Comparison of ENCODE assay signal across 17 cellular contexts in the genomic region with DNA sequence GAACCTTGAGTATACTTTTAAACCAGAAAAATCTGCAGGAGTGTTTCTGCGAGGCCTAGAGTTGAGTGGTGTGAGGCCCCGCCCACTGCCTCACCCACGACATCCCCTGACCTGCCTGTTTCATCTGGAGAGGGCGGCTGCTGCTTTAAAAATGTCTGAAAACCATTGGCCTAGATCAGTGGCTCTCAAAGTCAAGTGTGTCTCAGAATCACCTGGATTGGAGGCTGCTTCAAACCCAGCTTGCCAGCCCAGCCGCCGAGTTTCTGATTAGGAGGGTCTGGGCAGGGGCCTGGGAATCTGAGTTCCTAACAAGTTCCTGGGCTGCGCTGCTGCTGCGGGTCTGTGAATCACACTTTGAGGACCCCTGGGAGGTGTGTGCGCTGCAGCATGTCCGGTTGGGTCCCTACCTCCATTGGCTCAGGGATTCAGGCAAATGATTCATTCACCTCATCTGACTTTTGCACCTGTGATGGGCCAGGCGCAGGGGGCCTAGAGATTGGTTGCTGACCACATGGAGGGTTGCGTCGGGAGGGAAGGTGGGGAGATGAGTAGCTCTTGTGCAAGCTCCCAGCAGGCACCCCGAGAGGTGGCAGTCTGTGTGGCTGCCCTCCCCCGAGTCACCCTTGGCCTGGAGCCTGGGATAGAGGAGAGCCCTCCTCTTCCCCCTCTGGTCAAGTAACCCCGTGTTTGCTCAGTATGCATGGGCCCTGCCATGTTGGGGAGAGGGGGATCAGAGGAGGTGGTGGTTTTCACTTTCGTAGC. TPM values are rescaled to one million over a fixed set of nuclear protein-coding genes. Genes with fewer than 3 reads are reported as not detected.
A peak's percentile ranks its signal among the peaks of the same experiment; 100 is the strongest.
DNase-seq lines count a peak whose midpoint lies in the region; ATAC-seq, FAIRE-seq and TF ChIP-seq lines count a peak whose summit lies in the region.
"Had no signal": no experiment of that assay in that cellular context is flagged by ENCODE, and none has a peak within 500 bp of the region (broad histone marks: within the 10 kb centered on the region; RNA-seq: fewer than 3 reads in every experiment).

No MANE protein-coding gene starts in this region.

- DNase-seq in NCI-H2029 (lab: John Stamatoyannopoulos, UW) (peak; percentile 53), NCI-H2029 treated with DMSO at 0.1 percent for 48 hours (lab: John Stamatoyannopoulos, UW) (no peak), NCI-H510A treated with DMSO at 0.1 percent for 48 hours (lab: John Stamatoyannopoulos, UW) (peak; percentile 87), uterus (no peak), type B pancreatic cell (ENCODE audit: extremely low spot score, unreplicated experiment) (no peak), kidney (no peak)
- DNase-seq: activated CD4-positive, alpha-beta T cell treated with anti-CD3 and anti-CD28 coated beads, Interleukin-2, amount 50 U/mL, for 4 hours; CD4-positive, alpha-beta T cell; central memory CD4-positive, alpha-beta T cell; left ventricle myocardium superior; NCI-H524 had no signal

- TF ChIP-seq POLR2A in uterus (IDR thresholded peaks at IDR 0.05) = no peak

- H3K9me3 Mint-ChIP-seq in type B pancreatic cell = no peaks in the 10 kb centered on the region
- H3K9me3 Mint-ChIP-seq: activated T-helper 17 cell treated with anti-CD3 and anti-CD28 coated beads, Interleukin-2, amount 50 U/mL, for 72 hours; CD4-positive, alpha-beta T cell; nephron had no signal

- no peaks in the 10 kb centered on the region for H3K9me3 ChIP-seq in iPS-15b (ENCODE audit: control insufficient read depth, insufficient read depth, low read length)
- no peaks in the 10 kb centered on the region for H3K9me3 ChIP-seq in uterus
- no peaks in the 10 kb centered on the region for H3K9me3 ChIP-seq in kidney (ENCODE audit: control insufficient read depth in 1 of 2, low read length in 2 of 2)

- FAIRE-seq in kidney (lab: Jason Lieb, UNC) = no peak

- TF ChIP-seq CTCF in uterus (IDR thresholded peaks at IDR 0.05) (no peak), type B pancreatic cell (conservative IDR thresholded peaks at IDR 0.05) (no peak), kidney (IDR thresholded peaks at IDR 0.05; ENCODE audit: borderline replicate concordance, extremely low read depth, insufficient read depth) (no peak)

- H3K27me3 Mint-ChIP-seq in type B pancreatic cell = no peaks in the 10 kb centered on the region
- H3K27me3 Mint-ChIP-seq: activated T-helper 17 cell treated with anti-CD3 and anti-CD28 coated beads, Interleukin-2, amount 50 U/mL, for 72 hours; CD4-positive, alpha-beta T cell had no signal

- ATAC-seq in HG02973 (IDR thresholded peaks at IDR 0.05; ENCODE audit: unreplicated experiment) = no peak
- ATAC-seq: activated T-helper 17 cell treated with anti-CD3 and anti-CD28 coated beads, Interleukin-2, amount 50 U/mL, for 72 hours; left ventricle myocardium superior; SK-N-SH treated with all-trans-retinoic acid at 6 μM for 48 hours had no signal

- H3K27me3 ChIP-seq in iPS-15b (ENCODE audit: control insufficient read depth, insufficient read depth, low read length) (peaks cover 4% of the 10 kb centered on the region), uterus (no peaks in the 10 kb centered on the region)

- peaks cover 19% of the 10 kb centered on the region for H3K4me1 Mint-ChIP-seq in type B pancreatic cell (ENCODE audit: unreplicated experiment)

- no peak overlapping the region for H3K4me3 Mint-ChIP-seq in type B pancreatic cell
- H3K4me3 Mint-ChIP-seq: CD4-positive, alpha-beta T cell; nephron had no signal

- H3K4me3 ChIP-seq in iPS-15b (ENCODE audit: low read depth, low read length) = no peak overlapping the region
- no peak overlapping the region for H3K4me3 ChIP-seq in uterus
- H3K4me3 ChIP-seq in kidney (ENCODE audit: low read length in 2 of 2) = no peak overlapping the region

- peaks cover 4% of the 10 kb centered on the region for H3K4me1 ChIP-seq in iPS-15b (ENCODE audit: control insufficient read depth, insufficient read depth, low read length)
- peaks cover 0 to 7% of the 10 kb centered on the region in 2 donors for H3K4me1 ChIP-seq in uterus
- H3K4me1 ChIP-seq in kidney (ENCODE audit: control insufficient read depth in 1 of 2, insufficient read depth in 1 of 2, low read depth in 1 of 2, low read length in 2 of 2) = peaks cover 3 to 7% of the 10 kb centered on the region in 2 donors

- intact Hi-C loops in uterus (cut with DNase I; ENCODE audit: low total_unique reads) (loop anchor here (5.0 to 10.0 kb wide), 2 partner anchors 131 to 353 kb away; no protein-coding TSS in a partner anchor), kidney (cut with DNase I) (loop anchor here (10.0 kb wide), 1 partner anchor 123 kb away; no protein-coding TSS in a partner anchor)

- peaks cover 3% of the 10 kb centered on the region for H3K36me3 Mint-ChIP-seq in type B pancreatic cell

- H3K9ac ChIP-seq in iPS-15b (ENCODE audit: low read depth, low read length) = peak overlapping the region; percentile 12
- no peak overlapping the region for H3K9ac ChIP-seq in kidney (ENCODE audit: low read length in 2 of 2)

- peak overlapping the region; percentile 17 to 66 for H3K27ac ChIP-seq in uterus
- no peak overlapping the region for H3K27ac ChIP-seq in kidney (ENCODE audit: low read depth in 2 of 2, low read length in 2 of 2)

- H3K27ac Mint-ChIP-seq in type B pancreatic cell = no peak overlapping the region
- H3K27ac Mint-ChIP-seq: activated T-helper 17 cell treated with anti-CD3 and anti-CD28 coated beads, Interleukin-2, amount 50 U/mL, for 72 hours; CD4-positive, alpha-beta T cell had no signal

- peaks cover 10% of the 10 kb centered on the region for H3K36me3 ChIP-seq in iPS-15b (ENCODE audit: control insufficient read depth, insufficient read depth, low read length)
- H3K36me3 ChIP-seq in uterus = no peaks in the 10 kb centered on the region
- H3K36me3 ChIP-seq in kidney (ENCODE audit: control insufficient read depth in 1 of 2, insufficient read depth in 2 of 2, low read length in 2 of 2) = peaks cover 0 to 5% of the 10 kb centered on the region in 2 donors

RNA-seq across cellular contexts. Expression of a gene that starts 27.6 kb away (rescaled TPM):
- total RNA-seq in uterus (10 to 100 TPM in 3 of 4 donors, 1 to 10 TPM in 1; 1.8 to 46.7 (median 24.4) TPM), type B pancreatic cell (ENCODE audit: low replicate concordance) (0.12 and 0.86 TPM in 2 replicates), kidney (8.6 TPM)
- polyA plus RNA-seq in kidney (ENCODE audit: insufficient read depth, low read depth, low replicate concordance) = 0.99 TPM
- total RNA-seq: activated T-helper 17 cell treated with anti-CD3 and anti-CD28 coated beads, Interleukin-2, amount 50 U/mL, for 72 hours; CD4-positive, alpha-beta T cell; fibroblast of villous mesenchyme had no signal

Comparison
In these comparisons a context has a peak if more than half of its experiments do, and no peak if none do; other contexts are left out.
1. DNase-seq: peak in NCI-H2029 (single experiment) and NCI-H510A treated with DMSO at 0.1 percent for 48 hours (single experiment); none in NCI-H2029 treated with DMSO at 0.1 percent for 48 hours (single experiment), uterus (0 of 2), type B pancreatic cell (single experiment) and kidney (single experiment).
2. H3K27ac ChIP-seq: peak in uterus (2 of 2); none in kidney (0 of 2).